ENCODE assay signal across 8 cellular contexts in genomic region chr7:92246363-92247101, GRCh38. TPM values are rescaled to one million over a fixed set of nuclear protein-coding genes. Genes with fewer than 3 reads are reported as not detected.
A peak's percentile ranks its signal among the peaks of the same experiment; 100 is the strongest.
DNase-seq lines count a peak whose midpoint lies in the region; ATAC-seq and TF ChIP-seq lines count a peak whose summit lies in the region.

No MANE protein-coding gene starts in this region.

- POLR2A ChIA-PET in CD4-positive, alpha-beta T cell (lab: Charles Lee): interaction anchor here (0.6 to 3.4 kb wide), 12 partner anchors 12 to 1901 kb away, joined by 3 to 47 read pairs (median 7); partner anchors contain the start of genes AKAP9, CYP51A1, GATAD1 and LRRD1

- ATAC-seq in CD4-positive, alpha-beta T cell (ENCODE audit: poor library complexity): peak; percentile 53
- peak; percentile 38 for ATAC-seq in GM18909 (IDR thresholded peaks at IDR 0.05; ENCODE audit: poor library complexity, unreplicated experiment)
- ATAC-seq in HG03095 (IDR thresholded peaks at IDR 0.05; ENCODE audit: unreplicated experiment): peak; percentile 19
- peak; percentile 41 for ATAC-seq in left ventricle myocardium superior

- no peaks in the 10 kb centered on the region for H3K9me3 ChIP-seq in CD4-positive, alpha-beta T cell (ENCODE audit: control insufficient read depth, low read length)
- H3K9me3 ChIP-seq in OCI-LY1 (ENCODE audit: low read length): no peaks in the 10 kb centered on the region

- H3K4me3 ChIP-seq in OCI-LY1 (ENCODE audit: low read depth, low read length, poor library complexity, severe bottlenecking): peak overlapping the region; percentile 81

- peaks cover 43% of the 10 kb centered on the region for H3K4me1 ChIP-seq in OCI-LY1 (ENCODE audit: insufficient read depth, low read length, severe bottlenecking)

- no peaks in the 10 kb centered on the region for H3K27me3 Mint-ChIP-seq in CD4-positive, alpha-beta T cell
- H3K27me3 Mint-ChIP-seq in progenitor cell of endocrine pancreas: no peaks in the 10 kb centered on the region

- CTCF ChIA-PET in CD4-positive, alpha-beta T cell (lab: Charles Lee): interaction anchor here (0.7 to 1.9 kb wide), 6 partner anchors 15 to 201 kb away, joined by 3 to 7 read pairs (median 4); partner anchors contain the start of genes CYP51A1 and GATAD1

- no peaks in the 10 kb centered on the region for H3K9me2 ChIP-seq in OCI-LY1 (ENCODE audit: low read depth, low read length)

- peak overlapping the region; percentile 79 for H3K9ac ChIP-seq in OCI-LY1 (ENCODE audit: low read length)

- no peak overlapping the region for H2AFZ ChIP-seq in OCI-LY1 (ENCODE audit: low read length)

- H3K79me2 ChIP-seq in OCI-LY1 (ENCODE audit: insufficient read depth, low read length): peaks cover 68% of the 10 kb centered on the region

- TF ChIP-seq CTCF in CD4-positive, alpha-beta T cell (IDR thresholded peaks at IDR 0.05): no peak
- TF ChIP-seq CTCF in OCI-LY1 (IDR thresholded peaks at IDR 0.05; ENCODE audit: low read length) (no peak), progenitor cell of endocrine pancreas (IDR thresholded peaks at IDR 0.05; ENCODE audit: unreplicated experiment) (no peak)

- DNase-seq in CD4-positive, alpha-beta T cell: peak in 7 of 10 experiments; percentile 3 to 41 (median 6)
- peak; percentile 2 for DNase-seq in amniotic epithelial cell (ENCODE audit: low read depth)
- DNase-seq in left ventricle myocardium superior: no peak
- peak; percentile 14 for DNase-seq in progenitor cell of endocrine pancreas (ENCODE audit: low spot score, unreplicated experiment)
- no peak for DNase-seq in NCI-H446 (lab: John Stamatoyannopoulos, UW)

- peaks cover 22% of the 10 kb centered on the region; the same call in 1 of the 2 replicates for H3K36me3 ChIP-seq in OCI-LY1 (ENCODE audit: insufficient read depth, low read length)

- peak overlapping the region; percentile 99 for H3K27ac Mint-ChIP-seq in CD4-positive, alpha-beta T cell
- peak overlapping the region; percentile 95 for H3K27ac Mint-ChIP-seq in progenitor cell of endocrine pancreas

- peak overlapping the region; percentile 96 for H3K4me3 Mint-ChIP-seq in CD4-positive, alpha-beta T cell
- peak overlapping the region; percentile 98 for H3K4me3 Mint-ChIP-seq in progenitor cell of endocrine pancreas (ENCODE audit: low read depth)

- peak overlapping the region; percentile 98 for H3K4me2 ChIP-seq in OCI-LY1 (ENCODE audit: low read length)

- H3K36me3 Mint-ChIP-seq in CD4-positive, alpha-beta T cell (ENCODE audit: low read depth): peaks cover 36% of the 10 kb centered on the region
- no peaks in the 10 kb centered on the region for H3K36me3 Mint-ChIP-seq in progenitor cell of endocrine pancreas (ENCODE audit: insufficient read depth)

- no peaks in the 10 kb centered on the region for H3K9me3 Mint-ChIP-seq in CD4-positive, alpha-beta T cell
- no peaks in the 10 kb centered on the region for H3K9me3 Mint-ChIP-seq in progenitor cell of endocrine pancreas (ENCODE audit: low read depth)

- H4K20me1 ChIP-seq in OCI-LY1 (ENCODE audit: insufficient read depth, low read length): no peaks in the 10 kb centered on the region

- no peaks in the 10 kb centered on the region for H3F3A ChIP-seq in OCI-LY1 (ENCODE audit: insufficient read depth, low read length)

- peaks cover 69% of the 10 kb centered on the region for H3K4me1 Mint-ChIP-seq in CD4-positive, alpha-beta T cell (ENCODE audit: low read depth)
- peaks cover 36% of the 10 kb centered on the region for H3K4me1 Mint-ChIP-seq in progenitor cell of endocrine pancreas (ENCODE audit: low read depth)

- intact Hi-C loops in CD4-positive, alpha-beta T cell (cut with DNase I, micrococcal nuclease): loop anchor here (2.0 to 10.0 kb wide), 10 partner anchors 69 to 988 kb away; partner anchors contain the start of genes PEX1 (in 2 of the 2), RBM48 (in 2 of the 2), CDK6 (in 1 of the 2) and CYP51A1 (in 1 of the 2)
- intact Hi-C loops in left ventricle myocardium superior (cut with micrococcal nuclease): no loop called here

- H3K27ac ChIP-seq in CD4-positive, alpha-beta T cell (ENCODE audit: low read depth, low read length): peak overlapping the region; percentile 86
- H3K27ac ChIP-seq in OCI-LY1 (ENCODE audit: low read depth, low read length, poor library complexity, severe bottlenecking): peak overlapping the region; percentile 84

- no peaks in the 10 kb centered on the region for H3K27me3 ChIP-seq in CD4-positive, alpha-beta T cell (ENCODE audit: control insufficient read depth, insufficient read depth, low read length)
- H3K27me3 ChIP-seq in OCI-LY1 (ENCODE audit: insufficient read depth, low read length): no peaks in the 10 kb centered on the region

RNA-seq across cellular contexts. Expression of gene ANKIB1, which starts 0.8 kb away (rescaled TPM):
- 10 to 100 TPM; 60.0 to 66.9 TPM for total RNA-seq in CD4-positive, alpha-beta T cell
- total RNA-seq in left ventricle myocardium superior (39.3 TPM), progenitor cell of endocrine pancreas (58.1 and 66.1 TPM in 2 replicates)

RNA-seq across cellular contexts. Expression of gene KRIT1, which starts 0.8 kb away (rescaled TPM):
- total RNA-seq in CD4-positive, alpha-beta T cell: 10 to 100 TPM; 28.6 to 28.7 TPM
- 23.9 TPM for total RNA-seq in left ventricle myocardium superior
- total RNA-seq in progenitor cell of endocrine pancreas: 49.0 and 51.6 TPM in 2 replicates

Comparison
In these comparisons a context has a peak if more than half of its experiments do, and no peak if none do; other contexts are left out.
1. DNase-seq: peak in CD4-positive, alpha-beta T cell (7 of 10), amniotic epithelial cell (single experiment) and progenitor cell of endocrine pancreas (single experiment); none in left ventricle myocardium superior (single experiment) and NCI-H446 (0 of 2).
2. Peak in every context shown above with its lines, with median percentiles within 50 percentile points of each other: ATAC-seq.